In genomic region chr16:21272253-21272652, GRCh38 we compare ENCODE assay signal across 11 cellular contexts. TPM values are rescaled to one million over a fixed set of nuclear protein-coding genes. Genes with fewer than 3 reads are reported as not detected.
"Had no signal": no experiment of that assay in that cellular context is flagged by ENCODE, and none has a peak within 500 bp of the region (broad histone marks: within the 10 kb centered on the region; RNA-seq: fewer than 3 reads in every experiment).

No MANE protein-coding gene starts in this region.

- H3K27ac ChIP-seq: GM23248, HL-60, KMS-11 had no signal

- DNase-seq: GM23248, GOT3, H7, HCEC 1CT, HFFc6, IMR-90, KBM-7 had no signal

- H3K9ac ChIP-seq: GM23248, KMS-11 had no signal

- H3K4me2 ChIP-seq: KMS-11 had no signal

- H3K4me3 ChIP-seq: GM23248 had no signal

- H3K4me3 Mint-ChIP-seq: HFFc6 had no signal

- H3K27ac Mint-ChIP-seq: HFFc6 had no signal

- H2AFZ ChIP-seq: GM23248 had no signal

- H3K9me3 Mint-ChIP-seq: HFFc6 had no signal

RNA-seq across cellular contexts. Expression of gene CRYM, which starts 5.8 kb away (rescaled TPM):
- total RNA-seq: GM23248, HFFc6, HT1080, IMR-90 had no signal
- polyA plus RNA-seq: GM23248, IMR-90 had no signal

RNA-seq across cellular contexts. Expression of gene ANKS4B, which starts 38.8 kb away (rescaled TPM):
- total RNA-seq: GM23248, H4, H7, HFFc6, HT1080, IMR-90 had no signal
- polyA plus RNA-seq: GM23248, IMR-90 had no signal
